6 cellular contexts compared by ENCODE assay signal in genomic region chr11:90053545-90053944, GRCh38. TPM values are rescaled to one million over a fixed set of nuclear protein-coding genes. Genes with fewer than 3 reads are reported as not detected.
"Had no signal": no experiment of that assay in that cellular context is flagged by ENCODE, and none has a peak within 500 bp of the region (broad histone marks: within the 10 kb centered on the region; RNA-seq: fewer than 3 reads in every experiment).

No MANE protein-coding gene starts in this region.

RNA-seq across cellular contexts. Expression of gene TRIM49C, which starts 22.6 kb away (rescaled TPM):
- total RNA-seq: GM23248, H1, H4, H7, H9, HFFc6 had no signal
- polyA plus RNA-seq: GM23248, H1 had no signal

RNA-seq across cellular contexts. Expression of gene UBTFL1, which starts 32.2 kb away (rescaled TPM):
- total RNA-seq: GM23248, H1, H4, H7, H9, HFFc6 had no signal
- polyA plus RNA-seq: GM23248, H1 had no signal
